ENCODE assay signal across 15 cellular contexts in the genomic region with DNA sequence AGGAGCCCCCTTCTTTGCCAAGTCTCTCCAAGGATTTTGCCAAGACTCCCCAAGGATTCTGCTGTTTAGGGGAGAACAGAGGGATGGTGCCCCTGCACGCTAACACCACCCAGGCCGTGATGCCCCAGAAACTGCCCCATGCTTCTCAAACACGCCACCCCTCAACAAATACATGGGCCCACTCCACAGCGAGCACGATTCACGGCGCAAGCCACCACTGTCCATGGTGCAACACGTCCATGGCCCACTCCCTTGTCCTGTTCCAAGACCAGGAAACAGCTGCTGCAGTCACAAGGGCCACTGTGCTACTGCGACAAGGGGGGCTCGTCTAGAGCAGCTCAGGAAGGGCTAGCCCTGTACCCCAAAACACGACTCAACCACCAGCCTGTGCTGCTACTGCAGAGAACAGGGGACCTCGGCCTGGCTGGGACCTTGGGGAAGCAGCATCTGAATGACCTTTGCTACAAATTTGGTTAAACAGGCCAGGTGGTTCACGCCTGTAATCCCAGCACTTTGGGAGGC. TPM values are rescaled to one million over a fixed set of nuclear protein-coding genes. Genes with fewer than 3 reads are reported as not detected.
DNase-seq lines count a peak whose midpoint lies in the region; ATAC-seq and TF ChIP-seq lines count a peak whose summit lies in the region.
"Had no signal": no experiment of that assay in that cellular context is flagged by ENCODE, and none has a peak within 500 bp of the region (broad histone marks: within the 10 kb centered on the region; RNA-seq: fewer than 3 reads in every experiment).

No MANE protein-coding gene starts in this region.

- no peaks in the 10 kb centered on the region for H3K27me3 Mint-ChIP-seq in activated T-helper 17 cell treated with anti-CD3 and anti-CD28 coated beads, Interleukin-2, amount 50 U/mL, for 72 hours
- H3K27me3 Mint-ChIP-seq in naive thymus-derived CD8-positive, alpha-beta T cell = no peaks in the 10 kb centered on the region

- H3K27ac ChIP-seq in transverse colon = peak overlapping the region; percentile 37 to 73 (median 46)
- H3K27ac ChIP-seq in tibial nerve = peak overlapping the region in 1 of 4 donors; percentile 22
- H3K27ac ChIP-seq: epithelial cell of prostate had no signal

- no peak for TF ChIP-seq CTCF in transverse colon (IDR thresholded peaks at IDR 0.05)
- TF ChIP-seq CTCF in tibial nerve (IDR thresholded peaks at IDR 0.05) = no peak

- H3K36me3 ChIP-seq in transverse colon = no peaks in the 10 kb centered on the region
- peaks cover 0 to 24% (median 0%) of the 10 kb centered on the region in 3 donors for H3K36me3 ChIP-seq in tibial nerve
- H3K36me3 ChIP-seq: vagina had no signal

- H3K9me3 ChIP-seq in transverse colon (no peaks in the 10 kb centered on the region), tibial nerve (no peaks in the 10 kb centered on the region)
- H3K9me3 ChIP-seq: vagina had no signal

- peak overlapping the region; percentile 17 to 72 for H3K27ac Mint-ChIP-seq in activated naive CD4-positive, alpha-beta T cell treated with anti-CD3 and anti-CD28 coated beads, Interleukin-2, amount 50 U/mL, for 72 hours
- peak overlapping the region; percentile 91 for H3K27ac Mint-ChIP-seq in activated T-helper 17 cell treated with anti-CD3 and anti-CD28 coated beads, Interleukin-2, amount 50 U/mL, for 72 hours
- H3K27ac Mint-ChIP-seq in naive thymus-derived CD8-positive, alpha-beta T cell = peak overlapping the region in 6 of 10 donors; percentile 14 to 97 (median 62)

- ATAC-seq in activated naive CD4-positive, alpha-beta T cell treated with anti-CD3 and anti-CD28 coated beads, Interleukin-2, amount 50 U/mL, for 72 hours = no peak
- ATAC-seq in activated T-helper 17 cell treated with anti-CD3 and anti-CD28 coated beads, Interleukin-2, amount 50 U/mL, for 72 hours (replicated peaks) = no peak
- ATAC-seq in naive thymus-derived CD8-positive, alpha-beta T cell = no peak
- ATAC-seq in GM18909 (IDR thresholded peaks at IDR 0.05; ENCODE audit: poor library complexity, unreplicated experiment) (no peak), HG03342 (IDR thresholded peaks at IDR 0.05; ENCODE audit: unreplicated experiment) (no peak)

- H3K27me3 ChIP-seq in transverse colon = no peaks in the 10 kb centered on the region
- no peaks in the 10 kb centered on the region for H3K27me3 ChIP-seq in tibial nerve
- H3K27me3 ChIP-seq: vagina had no signal

- intact Hi-C loops in transverse colon (cut with DNase I; ENCODE audit: low total_unique reads) = no loop called here

- H3K36me3 Mint-ChIP-seq in activated naive CD4-positive, alpha-beta T cell treated with anti-CD3 and anti-CD28 coated beads, Interleukin-2, amount 50 U/mL, for 72 hours = no peaks in the 10 kb centered on the region
- H3K36me3 Mint-ChIP-seq in activated T-helper 17 cell treated with anti-CD3 and anti-CD28 coated beads, Interleukin-2, amount 50 U/mL, for 72 hours (ENCODE audit: low read depth) = peaks cover 41% of the 10 kb centered on the region
- peaks cover 0 to 22% (median 0%) of the 10 kb centered on the region in 3 donors for H3K36me3 Mint-ChIP-seq in naive thymus-derived CD8-positive, alpha-beta T cell

- TF ChIP-seq POLR2A in transverse colon (IDR thresholded peaks at IDR 0.05) (no peak), tibial nerve (IDR thresholded peaks at IDR 0.05) (no peak)

- POLR2A ChIA-PET in naive thymus-derived CD8-positive, alpha-beta T cell (lab: Charles Lee) = interaction anchor here (1.0 kb wide), 1 partner anchor 19 kb away, joined by 3 read pairs; no protein-coding TSS in a partner anchor

- H3K4me3 ChIP-seq in transverse colon = no peak overlapping the region
- H3K4me3 ChIP-seq in tibial nerve = no peak overlapping the region
- H3K4me3 ChIP-seq: lung, vagina had no signal

- in situ Hi-C loops in transverse colon (cut with MboI; ENCODE audit: low pct_ligation_motif_present in 1 of 4, low pct_unique_long_range_greater_than_20kb in 1 of 4, low sequenced_read_pairs in 3 of 4) = loop anchor here (25.0 kb wide), 3 partner anchors 113 to 388 kb away; a partner anchor contains a TSS

- DNase-seq in activated naive CD4-positive, alpha-beta T cell treated with anti-CD3 and anti-CD28 coated beads, Interleukin-2, amount 50 U/mL, for 72 hours (ENCODE audit: low spot score in 2 of 2) = no peak
- DNase-seq in activated naive CD4-positive, alpha-beta T cell treated with anti-CD3 and anti-CD28 coated beads, Interleukin-2, amount 50 U/mL, for 16 hours = no peak
- no peak for DNase-seq in naive thymus-derived CD8-positive, alpha-beta T cell
- DNase-seq in transverse colon (no peak), tibial nerve (ENCODE audit: low spot score in 2 of 2) (no peak)
- DNase-seq: activated gamma-delta T cell treated with Interleukin-2 at 50 U/mL for 16 hours; cortex of kidney; NCI-H2227 treated with DMSO at 0.1 percent for 48 hours; stimulated activated naive CD4-positive, alpha-beta T cell treated with Interleukin-2 at 50 U/mL for 16 hours had no signal

- no peaks in the 10 kb centered on the region for H3K9me3 Mint-ChIP-seq in activated naive CD4-positive, alpha-beta T cell treated with anti-CD3 and anti-CD28 coated beads, Interleukin-2, amount 50 U/mL, for 72 hours
- no peaks in the 10 kb centered on the region for H3K9me3 Mint-ChIP-seq in activated T-helper 17 cell treated with anti-CD3 and anti-CD28 coated beads, Interleukin-2, amount 50 U/mL, for 72 hours
- no peaks in the 10 kb centered on the region for H3K9me3 Mint-ChIP-seq in naive thymus-derived CD8-positive, alpha-beta T cell

- H3K4me1 Mint-ChIP-seq in activated T-helper 17 cell treated with anti-CD3 and anti-CD28 coated beads, Interleukin-2, amount 50 U/mL, for 72 hours = peaks cover 38% of the 10 kb centered on the region
- peaks cover 30 to 67% (median 56%) of the 10 kb centered on the region in 4 donors for H3K4me1 Mint-ChIP-seq in naive thymus-derived CD8-positive, alpha-beta T cell

- peaks cover 47 to 66% (median 56%) of the 10 kb centered on the region in 4 donors for H3K4me1 ChIP-seq in transverse colon
- peaks cover 0 to 75% (median 42%) of the 10 kb centered on the region in 4 donors for H3K4me1 ChIP-seq in tibial nerve

- WGBS in transverse colon (ENCODE audit: low coverage in 1 of 2), 2 donors = 89% methylated on average over 13 of the region's 13 CpGs; no CpG with 5 or more reads in 1 of the 2 donors
- WGBS in tibial nerve, 2 donors = 85 to 90% methylated on average over 13 of the region's 13 CpGs

- H3K4me3 Mint-ChIP-seq in activated T-helper 17 cell treated with anti-CD3 and anti-CD28 coated beads, Interleukin-2, amount 50 U/mL, for 72 hours = peak overlapping the region; percentile 56
- H3K4me3 Mint-ChIP-seq in naive thymus-derived CD8-positive, alpha-beta T cell = peak overlapping the region in 1 of 10 donors; percentile 83

- no peak for TF ChIP-seq EP300 in transverse colon (IDR thresholded peaks at IDR 0.05; ENCODE audit: low read depth)
- TF ChIP-seq EP300 in tibial nerve (IDR thresholded peaks at IDR 0.05) = no peak

RNA-seq across cellular contexts. Expression of a gene that starts 36.5 kb away (rescaled TPM):
- total RNA-seq in activated naive CD4-positive, alpha-beta T cell treated with anti-CD3 and anti-CD28 coated beads, Interleukin-2, amount 50 U/mL, for 72 hours = 10 to 100 TPM; 19.7 to 30.8 TPM
- 10 to 100 TPM; 15.9 to 22.0 TPM for total RNA-seq in activated T-helper 17 cell treated with anti-CD3 and anti-CD28 coated beads, Interleukin-2, amount 50 U/mL, for 72 hours
- 10 to 100 TPM; 62.5 to 63.7 TPM for total RNA-seq in naive thymus-derived CD8-positive, alpha-beta T cell
- polyA plus RNA-seq in naive thymus-derived CD8-positive, alpha-beta T cell = 10 to 100 TPM; 28.3 to 53.2 (median 40.4) TPM
- 10 to 100 TPM in 2 of 4 donors, 1 to 10 TPM in 2; 3.0 to 15.1 (median 8.8) TPM for total RNA-seq in transverse colon
- total RNA-seq in tibial nerve = 10 to 100 TPM; 43.5 to 82.2 (median 52.4) TPM

RNA-seq across cellular contexts. Expression of a gene that starts 47.4 kb away (rescaled TPM):
- total RNA-seq in activated naive CD4-positive, alpha-beta T cell treated with anti-CD3 and anti-CD28 coated beads, Interleukin-2, amount 50 U/mL, for 72 hours = 10 to 100 TPM; 18.8 to 23.0 TPM
- 10 to 100 TPM; 23.7 to 41.8 TPM for total RNA-seq in activated T-helper 17 cell treated with anti-CD3 and anti-CD28 coated beads, Interleukin-2, amount 50 U/mL, for 72 hours
- 10 to 100 TPM; 23.7 to 24.1 TPM for total RNA-seq in naive thymus-derived CD8-positive, alpha-beta T cell
- polyA plus RNA-seq in naive thymus-derived CD8-positive, alpha-beta T cell = 10 to 100 TPM in 1 of 3 donors, 1 to 10 TPM in 2; 7.6 to 11.0 (median 9.3) TPM
- total RNA-seq in transverse colon (10 to 100 TPM; 16.2 to 72.2 (median 18.0) TPM), tibial nerve (10 to 100 TPM; 13.8 to 45.9 (median 26.0) TPM)

RNA-seq across cellular contexts. Expression of a gene that starts 55.2 kb away (rescaled TPM):
- total RNA-seq in activated naive CD4-positive, alpha-beta T cell treated with anti-CD3 and anti-CD28 coated beads, Interleukin-2, amount 50 U/mL, for 72 hours = 100 to 1,000 TPM in 1 of 2 donors, 10 to 100 TPM in 1; 31.7 to 102 TPM
- total RNA-seq in activated T-helper 17 cell treated with anti-CD3 and anti-CD28 coated beads, Interleukin-2, amount 50 U/mL, for 72 hours = 100 to 1,000 TPM in 1 of 2 donors, 10 to 100 TPM in 1; 73.8 to 169 TPM
- total RNA-seq in naive thymus-derived CD8-positive, alpha-beta T cell = 10 to 100 TPM; 41.3 to 45.4 TPM
- 10 to 100 TPM; 48.1 to 78.8 (median 61.1) TPM for polyA plus RNA-seq in naive thymus-derived CD8-positive, alpha-beta T cell
- total RNA-seq in transverse colon (10 to 100 TPM in 3 of 4 donors, 1 to 10 TPM in 1; 9.4 to 40.4 (median 32.2) TPM), tibial nerve (100 to 1,000 TPM in 1 of 4 donors, 10 to 100 TPM in 3; 67.4 to 172 (median 84.2) TPM)
